ENCODE assay signal across 8 cellular contexts in the genomic region with DNA sequence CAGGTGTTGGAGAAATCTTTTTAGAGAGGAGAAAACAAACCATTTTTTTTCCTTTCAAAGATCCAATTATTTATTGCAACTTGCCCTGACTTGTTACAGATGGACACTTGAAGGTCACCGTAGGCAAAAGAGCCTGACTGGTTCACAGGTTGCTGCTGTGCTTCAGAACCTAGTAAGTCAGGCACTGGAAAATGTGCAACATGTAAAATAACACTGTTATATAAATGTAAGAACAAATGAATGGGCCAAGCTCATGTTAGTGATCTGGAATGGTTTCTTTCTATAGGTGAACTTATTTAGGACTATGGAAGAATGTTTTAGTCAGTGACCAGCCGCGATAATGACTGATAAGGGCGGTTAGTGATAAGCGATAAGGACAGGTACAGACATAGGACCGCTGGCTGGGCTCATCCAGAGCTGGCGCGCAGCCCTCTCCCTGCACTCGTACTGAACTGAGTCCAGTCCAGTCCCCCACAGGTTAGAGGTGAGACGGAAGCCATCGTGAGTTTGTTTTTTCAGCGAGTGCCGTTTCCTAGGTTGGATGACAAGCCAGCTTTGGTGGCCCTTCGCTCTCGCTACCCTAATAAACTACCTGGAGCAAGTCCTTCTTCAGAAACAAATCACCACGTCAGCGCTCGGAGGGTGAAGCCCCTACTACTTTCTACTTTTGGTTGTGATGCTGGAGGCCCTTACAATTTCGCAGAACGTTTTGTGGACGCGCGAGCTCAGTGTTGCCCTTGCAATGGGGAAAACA.
DNase-seq lines count a peak whose midpoint lies in the region; ATAC-seq and TF ChIP-seq lines count a peak whose summit lies in the region.

No MANE protein-coding gene starts in this region.

- peak overlapping the region; percentile 75 for H3K27ac Mint-ChIP-seq in stimulated activated naive CD8-positive, alpha-beta T cell treated with anti-CD3 and anti-CD28 coated beads, Interleukin-15, Interleukin-2, amounts not matched to agents 100 ng/mL and 50 ng/mL, for 24 hours

- peak; percentile 38 for ATAC-seq in GM18505 (IDR thresholded peaks at IDR 0.05; ENCODE audit: unreplicated experiment)
- peak; percentile 25 for ATAC-seq in HG02970 (IDR thresholded peaks at IDR 0.05; ENCODE audit: low FRiP score, unreplicated experiment)

- H3K27me3 ChIP-seq in NT2/D1 (ENCODE audit: insufficient read depth, insufficient read length), result peaks cover 97% of the 10 kb centered on the region

- peak overlapping the region; percentile 39 for H3K4me3 ChIP-seq in NT2/D1 (ENCODE audit: insufficient read length, low read depth)
- H3K4me3 ChIP-seq in astrocyte of the spinal cord (ENCODE audit: low read depth, low read length), result peak overlapping the region; percentile 79

- peak; percentile 32 for DNase-seq in 8988T
- no peak for DNase-seq in NT2/D1 (ENCODE audit: low read depth, low spot score)
- DNase-seq in astrocyte of the spinal cord (ENCODE audit: low read depth, low spot score), result no peak
- peak; percentile 53 for DNase-seq in left kidney (ENCODE audit: low read depth, low spot score)
- DNase-seq in NK-92 treated with Interleukin-12 subunit alpha and Interleukin-12 subunit beta, amount 100 ng/mL, for 24 hours (lab: John Stamatoyannopoulos, UW), result no peak

- peak overlapping the region; percentile 88 for H3K4me3 Mint-ChIP-seq in stimulated activated naive CD8-positive, alpha-beta T cell treated with anti-CD3 and anti-CD28 coated beads, Interleukin-15, Interleukin-2, amounts not matched to agents 100 ng/mL and 50 ng/mL, for 24 hours

- H3K36me3 ChIP-seq in NT2/D1 (ENCODE audit: insufficient read depth, insufficient read length, low read length), result no peaks in the 10 kb centered on the region

- peaks cover 34% of the 10 kb centered on the region for H3K4me1 Mint-ChIP-seq in stimulated activated naive CD8-positive, alpha-beta T cell treated with anti-CD3 and anti-CD28 coated beads, Interleukin-15, Interleukin-2, amounts not matched to agents 100 ng/mL and 50 ng/mL, for 24 hours (ENCODE audit: low read depth)

- H3K4me1 ChIP-seq in NT2/D1 (ENCODE audit: insufficient read depth, insufficient read length), result no peaks in the 10 kb centered on the region

- TF ChIP-seq POLR2A in GM18505 (IDR thresholded peaks at IDR 0.05; ENCODE audit: borderline replicate concordance, extremely low read depth, insufficient read depth, insufficient read length), result no peak

- in situ Hi-C loops in astrocyte of the spinal cord (cut with HindIII; ENCODE audit: low sequenced_read_pairs), result no loop called here

- H3K9me3 Mint-ChIP-seq in stimulated activated naive CD8-positive, alpha-beta T cell treated with anti-CD3 and anti-CD28 coated beads, Interleukin-15, Interleukin-2, amounts not matched to agents 100 ng/mL and 50 ng/mL, for 24 hours, result no peaks in the 10 kb centered on the region

- no peaks in the 10 kb centered on the region for H3K36me3 Mint-ChIP-seq in stimulated activated naive CD8-positive, alpha-beta T cell treated with anti-CD3 and anti-CD28 coated beads, Interleukin-15, Interleukin-2, amounts not matched to agents 100 ng/mL and 50 ng/mL, for 24 hours (ENCODE audit: low read depth)

- TF ChIP-seq CTCF in astrocyte of the spinal cord (IDR thresholded peaks at IDR 0.05; ENCODE audit: low read depth, low read length), result no peak

- no peaks in the 10 kb centered on the region for H3K9me3 ChIP-seq in NT2/D1 (ENCODE audit: insufficient read depth, low read length)

- H3K9ac ChIP-seq in NT2/D1 (ENCODE audit: insufficient read length, low read depth), result no peak overlapping the region

- peaks cover 79% of the 10 kb centered on the region for H3K27me3 Mint-ChIP-seq in stimulated activated naive CD8-positive, alpha-beta T cell treated with anti-CD3 and anti-CD28 coated beads, Interleukin-15, Interleukin-2, amounts not matched to agents 100 ng/mL and 50 ng/mL, for 24 hours

Comparison
In these comparisons a context has a peak if more than half of its experiments do, and no peak if none do; other contexts are left out.
1. DNase-seq: peak in 8988T (single experiment) and left kidney (single experiment); none in NT2/D1 (single experiment), astrocyte of the spinal cord (single experiment) and NK-92 treated with Interleukin-12 subunit alpha and Interleukin-12 subunit beta, amount 100 ng/mL, for 24 hours (single experiment).